ENCODE assay signal across 23 cellular contexts in genomic region chr6:86715676-86716075, GRCh38.
DNase-seq lines count a peak whose midpoint lies in the region; ATAC-seq and TF ChIP-seq lines count a peak whose summit lies in the region.
"Had no signal": no experiment of that assay in that cellular context is flagged by ENCODE, and none has a peak within 500 bp of the region (broad histone marks: within the 10 kb centered on the region; RNA-seq: fewer than 3 reads in every experiment).

No MANE protein-coding gene starts in this region.

- H3K4me1 Mint-ChIP-seq in CD4-positive, alpha-beta T cell (ENCODE audit: low read depth), result no peaks in the 10 kb centered on the region
- H3K4me1 Mint-ChIP-seq: B cell; natural killer cell; stimulated activated naive B cell treated with anti-CD40 and anti-IgM and Interleukin-4, amounts not matched to agents 10 μg/mL and 1 μg/mL and 100 μg/mL, for 72 hours had no signal

- DNase-seq in SIG-M5 treated with dmso at 0.1 percent for 504 hours (lab: John Stamatoyannopoulos, UW; ENCODE audit: unreplicated experiment) (peak; percentile 10), SIG-M5 (lab: John Stamatoyannopoulos, UW) (no peak), choroid plexus epithelial cell (ENCODE audit: low read depth) (peak; percentile 9), kidney tubule cell (ENCODE audit: low spot score) (peak; percentile 65), ureter (ENCODE audit: low spot score) (no peak)
- DNase-seq in CD4-positive, alpha-beta T cell, result no peak
- DNase-seq: activated CD4-positive, alpha-beta T cell treated with anti-CD3 and anti-CD28 coated beads for 4 hours; HCEC 1CT; Kasumi-1; natural killer cell; NCI-H1105; NCI-H510A treated with DMSO at 0.1 percent for 48 hours; NK-92 treated with Interleukin-12 subunit alpha and Interleukin-12 subunit beta, amount 100 ng/mL, for 24 hours; stimulated activated CD4-positive, alpha-beta T cell treated with anti-CD3 and anti-CD28 coated beads, Interleukin-1b, Interleukin-23, amount 100 ng/mL, for 48 hours; stimulated activated naive B cell treated with anti-CD40 and anti-IgM and Interleukin-4, amounts not matched to agents 10 μg/mL and 1 μg/mL and 100 μg/mL, for 72 hours; SW 1271 had no signal

- no peak for ATAC-seq in CD4-positive, alpha-beta T cell (ENCODE audit: poor library complexity)
- ATAC-seq in GM21360 (IDR thresholded peaks at IDR 0.05; ENCODE audit: unreplicated experiment), result no peak
- no peak for ATAC-seq in GM19467 (IDR thresholded peaks at IDR 0.05; ENCODE audit: unreplicated experiment)
- ATAC-seq: natural killer cell; stimulated activated naive B cell treated with anti-CD40 and anti-IgM and Interleukin-4, amounts not matched to agents 10 μg/mL and 1 μg/mL and 100 μg/mL, for 72 hours had no signal

- peaks cover 2% of the 10 kb centered on the region for H3K9me3 Mint-ChIP-seq in CD4-positive, alpha-beta T cell
- H3K9me3 Mint-ChIP-seq: activated T-helper 2 cell treated with anti-CD3 and anti-CD28 coated beads, Interferon-gamma antibody, Interleukin-2, Interleukin-4, amounts not matched to agents 10 μg/mL and 5 μg/mL and 100 μg/mL, durations not matched to agents 14 hours and 24 hours and 36 hours had no signal

- H3K27me3 Mint-ChIP-seq in CD4-positive, alpha-beta T cell, result no peaks in the 10 kb centered on the region
- H3K27me3 Mint-ChIP-seq: B cell; stimulated activated naive B cell treated with anti-CD40 and anti-IgM and Interleukin-4, amounts not matched to agents 10 μg/mL and 1 μg/mL and 100 μg/mL, for 72 hours had no signal

- no peaks in the 10 kb centered on the region for H3K9me3 ChIP-seq in CD4-positive, alpha-beta T cell (ENCODE audit: control insufficient read depth, low read length)
- H3K9me3 ChIP-seq: thoracic aorta had no signal

- CTCF ChIA-PET in CD4-positive, alpha-beta T cell (lab: Charles Lee), result no interaction called here

- H3K36me3 Mint-ChIP-seq in CD4-positive, alpha-beta T cell (ENCODE audit: low read depth), result no peaks in the 10 kb centered on the region
- H3K36me3 Mint-ChIP-seq: stimulated activated naive B cell treated with anti-CD40 and anti-IgM and Interleukin-4, amounts not matched to agents 10 μg/mL and 1 μg/mL and 100 μg/mL, for 72 hours had no signal

- POLR2A ChIA-PET in CD4-positive, alpha-beta T cell (lab: Charles Lee), result no interaction called here

- TF ChIP-seq CTCF in choroid plexus epithelial cell (conservative IDR thresholded peaks at IDR 0.05; ENCODE audit: low read depth, low read length), result no peak
- no peak for TF ChIP-seq CTCF in CD4-positive, alpha-beta T cell (IDR thresholded peaks at IDR 0.05)

- no peaks in the 10 kb centered on the region for H3K27me3 ChIP-seq in CD4-positive, alpha-beta T cell (ENCODE audit: control insufficient read depth, insufficient read depth, low read length)

- H3K27ac Mint-ChIP-seq in CD4-positive, alpha-beta T cell, result no peak overlapping the region
- H3K27ac Mint-ChIP-seq: activated T-helper 2 cell treated with anti-CD3 and anti-CD28 coated beads, Interferon-gamma antibody, Interleukin-2, Interleukin-4, amounts not matched to agents 10 μg/mL and 5 μg/mL and 100 μg/mL, durations not matched to agents 14 hours and 24 hours and 36 hours; B cell; natural killer cell; stimulated activated naive B cell treated with anti-CD40 and anti-IgM and Interleukin-4, amounts not matched to agents 10 μg/mL and 1 μg/mL and 100 μg/mL, for 72 hours had no signal

- intact Hi-C loops in CD4-positive, alpha-beta T cell (cut with DNase I, micrococcal nuclease), result no loop called here

- no peak overlapping the region for H3K27ac ChIP-seq in CD4-positive, alpha-beta T cell (ENCODE audit: low read depth, low read length)
- H3K27ac ChIP-seq: 22Rv1, parathyroid adenoma, thoracic aorta had no signal

- no peak overlapping the region for H3K4me3 Mint-ChIP-seq in CD4-positive, alpha-beta T cell
- H3K4me3 Mint-ChIP-seq: B cell; natural killer cell; stimulated activated naive B cell treated with anti-CD40 and anti-IgM and Interleukin-4, amounts not matched to agents 10 μg/mL and 1 μg/mL and 100 μg/mL, for 72 hours had no signal

- H3K4me3 ChIP-seq in choroid plexus epithelial cell (ENCODE audit: low read depth, low read length), result no peak overlapping the region
- H3K4me3 ChIP-seq: thoracic aorta had no signal

Comparison
In these comparisons a context has a peak if more than half of its experiments do, and no peak if none do; other contexts are left out.
1. DNase-seq: peak in SIG-M5 treated with dmso at 0.1 percent for 504 hours (single experiment), choroid plexus epithelial cell (single experiment) and kidney tubule cell (single experiment); none in SIG-M5 (single experiment), CD4-positive, alpha-beta T cell (0 of 10) and ureter (single experiment).